ENCODE assay signal across 8 cellular contexts in the genomic region with DNA sequence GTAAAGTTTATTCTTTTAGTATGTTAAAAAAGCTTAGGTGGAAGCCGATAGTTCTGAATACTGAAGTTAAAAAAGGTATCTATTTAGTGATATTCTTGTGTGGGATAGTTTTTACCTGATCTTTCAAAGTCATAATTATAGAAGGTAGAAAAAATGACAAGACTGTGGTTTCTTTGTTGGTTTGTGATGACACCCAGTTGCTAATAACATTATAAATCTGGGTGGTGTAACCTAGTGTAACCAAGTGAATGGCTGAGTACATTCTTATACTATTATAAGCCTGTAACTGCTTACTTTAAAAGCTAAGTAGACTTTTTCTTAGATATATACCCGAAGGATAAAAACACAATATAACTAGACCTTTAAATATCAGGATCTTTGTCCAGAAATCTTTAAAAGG. TPM values are rescaled to one million over a fixed set of nuclear protein-coding genes. Genes with fewer than 3 reads are reported as not detected.
DNase-seq lines count a peak whose midpoint lies in the region; ATAC-seq lines count a peak whose summit lies in the region.

No MANE protein-coding gene starts in this region.

- DNase-seq in AG20443 (ENCODE audit: low spot score) (peak; percentile 23), astrocyte of the hippocampus (ENCODE audit: low read depth, low spot score) (peak; percentile 14), memory B cell (ENCODE audit: low spot score in 2 of 2) (no peak), NCI-H524 treated with DMSO at 0.1 percent for 48 hours (lab: John Stamatoyannopoulos, UW) (no peak)
- no peak for DNase-seq in Jurkat, Clone E6-1 (ENCODE audit: low read depth, low spot score)
- DNase-seq in effector CD8-positive, alpha-beta T cell (lab: John Stamatoyannopoulos, UW), result no peak

- H3K9me3 Mint-ChIP-seq in memory B cell, result no peaks in the 10 kb centered on the region

- peaks cover 8% of the 10 kb centered on the region for H3K36me3 Mint-ChIP-seq in memory B cell

- H3K27ac Mint-ChIP-seq in memory B cell, result peak overlapping the region; percentile 90

- peak overlapping the region; percentile 95 for H3K4me3 Mint-ChIP-seq in memory B cell

- peak overlapping the region; percentile 91 for H3K4me3 ChIP-seq in Jurkat, Clone E6-1 (ENCODE audit: low read length)

- H3K4me1 Mint-ChIP-seq in memory B cell, result peaks cover 38% of the 10 kb centered on the region

- no peak for ATAC-seq in memory B cell (ENCODE audit: low read depth)
- no peak for ATAC-seq in GM18873 (IDR thresholded peaks at IDR 0.05; ENCODE audit: low FRiP score, unreplicated experiment)
- ATAC-seq in GM19452 (IDR thresholded peaks at IDR 0.05; ENCODE audit: unreplicated experiment), result no peak

- H3K27me3 Mint-ChIP-seq in memory B cell, result no peaks in the 10 kb centered on the region

RNA-seq across cellular contexts. Expression of gene CDK13, which starts 2.3 kb away (rescaled TPM):
- 27.1 TPM for polyA plus RNA-seq in Jurkat, Clone E6-1 (2012; ENCODE audit: insufficient read depth, insufficient read length)

Comparison
In these comparisons a context has a peak if more than half of its experiments do, and no peak if none do; other contexts are left out.
1. DNase-seq: peak in AG20443 (single experiment) and astrocyte of the hippocampus (single experiment); none in Jurkat, Clone E6-1 (single experiment), memory B cell (0 of 2), effector CD8-positive, alpha-beta T cell (single experiment) and NCI-H524 treated with DMSO at 0.1 percent for 48 hours (single experiment).